ENCODE assay signal across 6 cellular contexts in the genomic region with DNA sequence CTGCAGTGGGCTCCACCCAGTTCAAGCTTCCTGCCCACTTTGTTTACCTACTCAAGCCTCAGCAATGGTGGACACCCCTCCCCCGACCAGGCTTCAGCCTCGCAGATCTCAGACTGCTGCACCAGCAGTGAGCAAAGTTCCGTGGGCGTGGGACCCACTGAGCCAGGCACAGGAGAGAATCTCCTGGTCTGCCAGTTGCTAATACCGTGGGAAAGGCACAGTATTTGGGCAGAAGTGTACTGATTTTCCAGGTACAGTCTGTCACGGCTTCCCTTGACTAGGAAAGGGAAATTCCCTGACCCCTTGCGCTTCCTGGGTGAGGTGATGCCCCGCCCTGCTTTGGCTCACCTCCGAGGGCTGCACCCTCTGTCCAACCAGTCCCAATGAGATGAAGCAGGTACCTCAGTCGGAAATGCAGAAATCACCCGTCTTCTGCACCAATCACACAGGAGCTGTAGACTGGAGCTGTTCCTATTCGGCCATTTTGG. TPM values are rescaled to one million over a fixed set of nuclear protein-coding genes. Genes with fewer than 3 reads are reported as not detected.
DNase-seq lines count a peak whose midpoint lies in the region; ATAC-seq and TF ChIP-seq lines count a peak whose summit lies in the region.
"Not testable (repeated sequence)": the region's sequence is repeated elsewhere in the genome, so short reads cannot be mapped to it uniquely, and the experiment has no call there.

No MANE protein-coding gene starts in this region.

- ATAC-seq in right cardiac atrium = not testable (repeated sequence)

- TF ChIP-seq CTCF in HEK293 (tag by site-specific recombination; IDR thresholded peaks at IDR 0.05) = not testable (repeated sequence)

- WGBS in right cardiac atrium = 95% methylated on average over 12 of the region's 12 CpGs

- POLR2A ChIA-PET in HEK293 (lab: Yijun Ruan, JAX) = not testable (repeated sequence)

- CTCF ChIA-PET in HEK293 (lab: Yijun Ruan, JAX) = not testable (repeated sequence)

- not testable (repeated sequence) for H3K4me3 ChIP-seq in HEK293 (ENCODE audit: low read depth, low read length); right cardiac atrium (ENCODE audit: low read length)

- not testable (repeated sequence) for H3K27ac ChIP-seq in HEK293 (ENCODE audit: extremely low read depth, low read depth, low read length); right cardiac atrium (ENCODE audit: low read length)

- H3K27me3 ChIP-seq in right cardiac atrium (ENCODE audit: control insufficient read depth, insufficient read depth) = not testable (repeated sequence)

- intact Hi-C loops in right cardiac atrium (cut with DNase I) = not testable (repeated sequence)

- DNase-seq in ELF-1 (ENCODE audit: low read depth, low spot score) (peak; percentile 2), NCI-H748 (lab: John Stamatoyannopoulos, UW; ENCODE audit: unreplicated experiment) (peak; percentile 0), right cardiac atrium (peak in 2 of 3 donors; percentile 30 to 33)
- peak; percentile 2 for DNase-seq in activated CD4-positive, alpha-beta T cell treated with anti-CD3 and anti-CD28 coated beads for 48 hours
- peak; percentile 24 for DNase-seq in stimulated activated CD8-positive, alpha-beta memory T cell treated with anti-CD3 and anti-CD28 coated beads, Interleukin-4, amount 100 ng/mL, for 48 hours

- not testable (repeated sequence) for H3K36me3 ChIP-seq in HEK293 (ENCODE audit: control insufficient read depth in 2 of 2, insufficient read depth in 1 of 2, low read length in 2 of 2)

- not testable (repeated sequence) for H3K4me1 ChIP-seq in HEK293 (ENCODE audit: control insufficient read depth, insufficient read depth, low read length); right cardiac atrium (ENCODE audit: control insufficient read depth, insufficient read depth, low read length)

- not testable (repeated sequence) for H3K9me3 ChIP-seq in HEK293 (ENCODE audit: control insufficient read depth, insufficient read depth, low read depth, low read length); right cardiac atrium (ENCODE audit: control insufficient read depth, low read length)

TF ChIP-seq in HEK293, 187 proteins besides CTCF, POLR2A, EP300 and RAD21:
- peak; percentile 30; the same call in 1 of the 2 replicates for TF ChIP-seq EGR2 (tag by site-specific recombination; IDR thresholded peaks at IDR 0.05; ENCODE audit: low read depth)
- TF ChIP-seq ZFHX2 (tag by site-specific recombination; conservative IDR thresholded peaks at IDR 0.05) = peak; percentile 17; the same call in 1 of the 2 replicates

RNA-seq across cellular contexts. Expression of a gene that starts 27.7 kb away (rescaled TPM):
- total RNA-seq in right cardiac atrium = 10 to 100 TPM in 3 of 4 donors, 1 to 10 TPM in 1; 9.8 to 19.2 (median 12.5) TPM
- polyA plus RNA-seq in right cardiac atrium = 10.9 TPM

RNA-seq across cellular contexts. Expression of a gene that starts 28.0 kb away (rescaled TPM):
- 10 to 100 TPM; 23.4 to 31.2 (median 26.8) TPM for total RNA-seq in right cardiac atrium
- 14.0 TPM for polyA plus RNA-seq in right cardiac atrium
